In genomic region chr16:4110065-4110464, GRCh38 we compare ENCODE assay signal across 10 cellular contexts.
"Had no signal": no experiment of that assay in that cellular context is flagged by ENCODE, and none has a peak within 500 bp of the region (broad histone marks: within the 10 kb centered on the region; RNA-seq: fewer than 3 reads in every experiment).

No MANE protein-coding gene starts in this region.

- H3K27me3 Mint-ChIP-seq: activated CD4-positive, alpha-beta memory T cell treated with anti-CD3 and anti-CD28 coated beads, Interleukin-2, amount 10 ng/mL, durations not matched to agents 7 days and 5 days; activated CD4-positive, alpha-beta T cell treated with anti-CD3 and anti-CD28 coated beads for 36 hours had no signal

- H3K36me3 ChIP-seq: suprapubic skin had no signal

- H3K4me3 ChIP-seq: suprapubic skin had no signal

- H3K27ac Mint-ChIP-seq: activated CD4-positive, alpha-beta memory T cell treated with anti-CD3 and anti-CD28 coated beads, Interleukin-2, amount 10 ng/mL, durations not matched to agents 7 days and 5 days; activated CD4-positive, alpha-beta T cell treated with anti-CD3 and anti-CD28 coated beads for 36 hours had no signal

- H3K4me3 Mint-ChIP-seq: activated CD4-positive, alpha-beta memory T cell treated with anti-CD3 and anti-CD28 coated beads, Interleukin-2, amount 10 ng/mL, durations not matched to agents 7 days and 5 days; activated CD4-positive, alpha-beta T cell treated with anti-CD3 and anti-CD28 coated beads for 36 hours had no signal

- DNase-seq: activated CD4-positive, alpha-beta memory T cell treated with anti-CD3 and anti-CD28 coated beads, Interleukin-2, amount 10 ng/mL, durations not matched to agents 7 days and 5 days; activated gamma-delta T cell treated with Interleukin-2 at 50 U/mL for 16 hours; glutamatergic neuron; immature natural killer cell; left cardiac atrium; stimulated activated CD4-positive, alpha-beta T cell treated with anti-CD3 and anti-CD28 coated beads, Interleukin-2, amount 100 ng/mL, for 24 hours; stimulated activated naive CD4-positive, alpha-beta T cell treated with Interleukin-2 at 50 U/mL for 16 hours had no signal

- H3K27me3 ChIP-seq: suprapubic skin had no signal

- ATAC-seq: activated CD4-positive, alpha-beta T cell treated with anti-CD3 and anti-CD28 coated beads for 36 hours; left cardiac atrium; sciatic nerve had no signal

- H3K9me3 ChIP-seq: suprapubic skin had no signal

- H3K9me3 Mint-ChIP-seq: activated CD4-positive, alpha-beta memory T cell treated with anti-CD3 and anti-CD28 coated beads, Interleukin-2, amount 10 ng/mL, durations not matched to agents 7 days and 5 days; immature natural killer cell had no signal

- H3K27ac ChIP-seq: suprapubic skin had no signal
